Comparison of ENCODE assay signal across 8 cellular contexts in the genomic region with DNA sequence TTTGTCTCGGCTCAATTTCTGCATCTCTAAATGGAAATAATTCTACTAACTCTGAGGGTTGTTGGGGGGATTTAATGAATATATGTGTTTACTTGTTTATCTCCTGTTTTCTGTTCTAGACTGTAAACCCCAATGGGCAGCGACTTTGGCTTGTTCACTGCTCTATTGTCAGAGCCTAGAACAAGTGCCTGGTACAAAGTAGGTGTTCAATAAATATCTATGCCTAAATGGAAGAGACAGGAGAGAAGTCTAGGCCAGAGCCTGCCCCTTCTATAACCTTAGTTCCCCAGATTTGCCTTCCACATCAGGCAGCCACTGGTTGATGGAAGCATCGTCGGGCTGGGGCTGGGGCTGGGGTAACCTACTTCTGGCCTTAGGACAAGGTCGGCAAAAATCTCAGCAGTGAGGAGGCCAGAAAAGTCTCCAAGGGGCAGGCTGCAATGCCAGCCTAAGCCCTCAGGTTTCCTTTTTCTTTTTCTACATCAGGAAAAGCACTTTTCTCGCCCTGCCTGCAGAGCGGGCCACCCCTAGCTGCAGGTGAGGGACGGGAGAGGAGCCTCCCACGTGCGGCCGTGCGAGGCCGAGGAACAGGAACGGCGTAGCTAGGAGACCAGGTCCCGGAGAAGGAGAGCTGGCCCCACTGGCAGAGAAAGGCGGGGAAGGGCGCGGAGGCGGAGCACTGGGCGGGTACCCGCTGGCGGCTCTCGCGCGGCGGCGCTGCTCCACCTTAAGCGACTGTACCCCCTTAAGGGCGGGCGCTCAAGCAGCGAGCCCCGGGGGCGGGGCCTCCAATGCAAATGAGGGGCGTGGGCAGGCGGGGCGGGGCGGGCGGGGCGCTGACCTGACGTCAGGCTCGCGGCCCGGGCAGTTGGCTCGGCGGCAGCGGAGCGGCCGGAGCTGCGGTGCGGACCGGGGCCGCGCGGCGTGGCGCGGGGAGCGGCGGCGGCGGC. TPM values are rescaled to one million over a fixed set of nuclear protein-coding genes. Genes with fewer than 3 reads are reported as not detected.
DNase-seq lines count a peak whose midpoint lies in the region; ATAC-seq, FAIRE-seq and TF ChIP-seq lines count a peak whose summit lies in the region.

A gene (plus strand): TSS at position 867 of the 950 bp plus-strand sequence. CDS start 98 bp downstream, outside the sequence.

- 13% methylated on average over 34 of the region's 62 CpGs; no CpG with 5 or more reads in 1 of the 2 experiments for WGBS in H1 (ENCODE audit: extremely low coverage in 1 of 2, insufficient coverage in 1 of 2, insufficient read length in 1 of 2, insufficient replicate concordance in 2 of 2, low coverage in 1 of 2, low lambda C conversion rate in 2 of 2, missing lambda C conversion rate in 1 of 2), 2 experiments

- peak within 1 kb of the TSS; percentile 91 for H4K8ac ChIP-seq in H1 (ENCODE audit: extremely low read depth, insufficient read depth, low read length)

- POLR2A ChIA-PET in H1 (lab: Charles Lee; ENCODE audit: partially characterized antibody) = interaction anchor here (1.0 to 1.5 kb wide), 3 partner anchors 9 to 56 kb away, joined by 3 to 6 read pairs (median 3); a partner anchor contains a TSS

- peak; percentile 87 for DNase-seq in COLO829 (ENCODE audit: low spot score)
- DNase-seq in HT1080 (ENCODE audit: low read depth) = peak; percentile 82
- DNase-seq in NOMO-1 (lab: John Stamatoyannopoulos, UW; ENCODE audit: unreplicated experiment in 2 of 2) = peak; percentile 79 to 96
- peak; percentile 78 to 79 (median 79) for DNase-seq in activated CD8-positive, alpha-beta memory T cell treated with anti-CD3 and anti-CD28 coated beads for 48 hours (ENCODE audit: low read depth in 2 of 3, low spot score in 2 of 3)
- DNase-seq in H1 (ENCODE audit: low read depth in 1 of 2, low spot score in 2 of 2) = peak; percentile 80 to 91
- DNase-seq in mesenteric fat pad (ENCODE audit: low spot score) = peak; percentile 97
- DNase-seq in stimulated activated CD8-positive, alpha-beta memory T cell treated with anti-CD3 and anti-CD28 coated beads, Interleukin-15, amount 100 ng/mL, for 1 hour (ENCODE audit: low read depth) = peak; percentile 79

- TF ChIP-seq CTCF in H1 (IDR thresholded peaks at IDR 0.05; ENCODE audit: control extremely low read depth in 1 of 3, insufficient read depth in 1 of 3, low read depth in 1 of 3, low read length in 3 of 3) = peak in 1 of 3 experiments; percentile 0; a peak in 1 of 4 replicates

- peaks cover 0 to 9% of the 10 kb centered on the region in 2 experiments for H4K20me1 ChIP-seq in H1 (replicated peaks in 1 of 2; ENCODE audit: control insufficient read depth in 1 of 2, insufficient read depth in 2 of 2, low read length in 2 of 2)

- peak within 1 kb of the TSS; percentile 95 for H3K4ac ChIP-seq in H1 (replicated peaks; ENCODE audit: insufficient read length, low read depth, low read length)

- H2BK15ac ChIP-seq in H1 (ENCODE audit: low read length) = peak within 1 kb of the TSS; percentile 98

- peak within 1 kb of the TSS; percentile 94 for H2BK12ac ChIP-seq in H1 (ENCODE audit: low read depth, low read length)

- FAIRE-seq in H1 (lab: Jason Lieb, UNC) = no peak

- peaks cover 11 to 41% (median 26%) of the 10 kb centered on the region in 4 experiments for H3K4me1 ChIP-seq in H1 (replicated peaks in 1 of 4; ENCODE audit: control insufficient read depth in 3 of 4, insufficient read depth in 4 of 4, low read length in 3 of 4)

- H3K36me3 ChIP-seq in H1 (ENCODE audit: control insufficient read depth in 2 of 4, insufficient read depth in 4 of 4, low read length in 3 of 4) = no peaks in the 10 kb centered on the region

- ATAC-seq in GM21367 (IDR thresholded peaks at IDR 0.05; ENCODE audit: unreplicated experiment) = peak; percentile 71

- peak within 1 kb of the TSS in 3 of 4 experiments; percentile 42 to 55 (median 55); a peak in 5 of 7 replicates for H3K9ac ChIP-seq in H1 (replicated peaks in 1 of 4; ENCODE audit: extremely low read depth in 1 of 4, low read depth in 3 of 4, low read length in 3 of 4)

- peak within 1 kb of the TSS; percentile 45 for H2BK120ac ChIP-seq in H1 (replicated peaks; ENCODE audit: low read depth, low read length)

- peaks cover 11% of the 10 kb centered on the region for H3K23me2 ChIP-seq in H1 (ENCODE audit: low read depth, low read length)

- no peak within 1 kb of the TSS for H3K23ac ChIP-seq in H1 (ENCODE audit: insufficient read length)

- H2AFZ ChIP-seq in H1 (ENCODE audit: low read length) = peak within 1 kb of the TSS; percentile 95

- H4K91ac ChIP-seq in H1 (replicated peaks; ENCODE audit: insufficient read length, low read length) = peak within 1 kb of the TSS; percentile 79

- peak within 1 kb of the TSS; percentile 30; the same call in 1 of the 2 replicates for H2AK5ac ChIP-seq in H1 (ENCODE audit: low read depth, low read length)

- H3K79me2 ChIP-seq in H1 (ENCODE audit: control insufficient read depth in 1 of 2, insufficient read depth in 2 of 2, low read length in 2 of 2) = peaks cover 0 to 11% of the 10 kb centered on the region in 2 experiments; a peak in 1 of 4 replicates

- TF ChIP-seq EP300 in H1 (IDR thresholded peaks at IDR 0.05; ENCODE audit: borderline replicate concordance in 1 of 2, low read depth in 2 of 2, low read length in 2 of 2) = no peak

- peak within 1 kb of the TSS; percentile 34 for H3K56ac ChIP-seq in H1 (replicated peaks; ENCODE audit: insufficient read length, low read depth, low read length)

- no peak within 1 kb of the TSS for H3K14ac ChIP-seq in H1 (ENCODE audit: insufficient read length)

- H3K9me3 ChIP-seq in H1 (ENCODE audit: insufficient read depth in 2 of 2, low read depth in 1 of 2, low read length in 1 of 2) = no peaks in the 10 kb centered on the region

- TF ChIP-seq RAD21 in H1 (IDR thresholded peaks at IDR 0.05 in 1 of 2, conservative IDR thresholded peaks at IDR 0.05 in 1 of 2; ENCODE audit: low read depth in 2 of 2, low read length in 2 of 2) = no peak; a peak in 1 of 4 replicates

- no peak within 1 kb of the TSS for H2BK20ac ChIP-seq in H1 (ENCODE audit: low read length)

- peak within 1 kb of the TSS; percentile 79 to 90 for H3K4me2 ChIP-seq in H1 (ENCODE audit: insufficient read depth in 1 of 2, low read depth in 2 of 2, low read length in 2 of 2)

- peak in 1 of 2 experiments; percentile 70; a peak in 2 of 3 replicates for TF ChIP-seq POLR2A in H1 (IDR thresholded peaks at IDR 0.05; ENCODE audit: control extremely low read depth in 1 of 2, low read depth in 2 of 2, low read length in 2 of 2)

- peaks cover 0 to 8% (median 4%) of the 10 kb centered on the region in 4 experiments; a peak in 2 of 7 replicates for H3K27me3 ChIP-seq in H1 (replicated peaks in 1 of 4; ENCODE audit: control insufficient read depth in 3 of 4, extremely low read depth in 1 of 4, insufficient read depth in 3 of 4, low read length in 3 of 4)

- H3K4me3 ChIP-seq in H1 (ENCODE audit: extremely low read depth in 1 of 4, insufficient read depth in 2 of 4, low read depth in 3 of 4, low read length in 4 of 4) = peak within 1 kb of the TSS; percentile 49 to 68 (median 60)

- peak within 1 kb of the TSS; percentile 69 for H4K5ac ChIP-seq in H1 (ENCODE audit: insufficient read length, low read depth, low read length)

- CTCF ChIA-PET in H1 (lab: Charles Lee; ENCODE audit: partially characterized antibody) = interaction anchor here (0.6 to 6.8 kb wide), 15 partner anchors 9 to 166 kb away, joined by 3 to 64 read pairs (median 4); no protein-coding TSS in a partner anchor

- H2BK5ac ChIP-seq in H1 (ENCODE audit: low read depth, low read length) = peak within 1 kb of the TSS; percentile 85

- H3K18ac ChIP-seq in H1 (ENCODE audit: extremely low read depth, low read length) = peak within 1 kb of the TSS; percentile 89

- no peak within 1 kb of the TSS; the same call in 1 of the 2 replicates for H3K27ac ChIP-seq in H1 (ENCODE audit: low read depth, low read length)

- H3K79me1 ChIP-seq in H1 (ENCODE audit: low read depth, low read length) = no peaks in the 10 kb centered on the region

TF ChIP-seq in H1, 55 proteins besides CTCF, POLR2A, EP300 and RAD21 (continues in another document):
- TF ChIP-seq BCL11A (IDR thresholded peaks at IDR 0.05; ENCODE audit: low read depth in 2 of 2, low read length in 2 of 2) (no peak), POU5F1 (IDR thresholded peaks at IDR 0.05; ENCODE audit: low read depth, low read length) (no peak), SIX5 (IDR thresholded peaks at IDR 0.05; ENCODE audit: low read depth, low read length) (no peak), KDM5A (IDR thresholded peaks at IDR 0.05; ENCODE audit: low read length) (no peak), SAP30 (IDR thresholded peaks at IDR 0.05; ENCODE audit: insufficient read depth, insufficient replicate concordance, low read length) (no peak), EZH2 (IDR thresholded peaks at IDR 0.05; ENCODE audit: low read depth, low read length, severe bottlenecking) (no peak), RFX5 (IDR thresholded peaks at IDR 0.05; ENCODE audit: borderline replicate concordance, low read depth, low read length) (no peak), PHF8 (conservative IDR thresholded peaks at IDR 0.05; ENCODE audit: low read depth, low read length) (no peak; the same call in 1 of the 2 replicates), TAF1 (IDR thresholded peaks at IDR 0.05; ENCODE audit: low read depth, low read length) (peak; percentile 74), TCF12 (IDR thresholded peaks at IDR 0.05; ENCODE audit: low read depth, low read length) (no peak), RXRA (IDR thresholded peaks at IDR 0.05; ENCODE audit: insufficient read depth, low read depth, low read length) (no peak), CBX5 (IDR thresholded peaks at IDR 0.05; ENCODE audit: low read depth, low read length) (no peak)
- TF ChIP-seq, protein P1, sequence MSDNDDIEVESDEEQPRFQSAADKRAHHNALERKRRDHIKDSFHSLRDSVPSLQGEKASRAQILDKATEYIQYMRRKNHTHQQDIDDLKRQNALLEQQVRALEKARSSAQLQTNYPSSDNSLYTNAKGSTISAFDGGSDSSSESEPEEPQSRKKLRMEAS (IDR thresholded peaks at IDR 0.05) = peak; percentile 95

RNA-seq across cellular contexts. Expression of the gene that starts here (rescaled TPM):
- total RNA-seq in HT1080 (2014; rRNA removed; shearing (Covaris generic)) = 2.1 and 2.2 TPM in 2 replicates
- polyA plus RNA-seq in HT1080 (2015; cell fraction: cytosol; rRNA removed) = 2.1 and 2.3 TPM in 2 replicates
- polyA plus RNA-seq in HT1080 (2015; cell fraction: nucleus; rRNA removed) = 1.9 and 3.6 TPM in 2 replicates
- total RNA-seq in H1 (2021; fragmentation: NEBNext Ultra II Directional; extraction: Animal tissue kit (Norgen Biotek cat#: 25700)) = 10.7 and 11.0 TPM in 2 replicates
- 10.3 and 13.0 TPM in 2 replicates for polyA plus RNA-seq in H1 (2011; rRNA removed)
- polyA plus RNA-seq in H1 (2011; cell fraction: cytosol; rRNA removed) = 9.1 TPM
- 14.5 TPM for polyA plus RNA-seq in H1 (2011; cell fraction: nucleus; rRNA removed)
- 7.8 to 10.7 TPM (median 8.8 TPM) in 4 replicates for polyA plus RNA-seq in H1 (2012, experiment 1 of 2)
- polyA plus RNA-seq in H1 (2012, experiment 2 of 2) = 9.7 TPM
- 14.0 TPM for polyA plus RNA-seq in H1 (2013, experiment 1 of 2)
- 14.7 TPM for polyA plus RNA-seq in H1 (2013, experiment 2 of 2)
- polyA minus RNA-seq in H1 (2011; rRNA and poly(A)+ RNA removed) = 19.8 and 22.7 TPM in 2 replicates
- polyA minus RNA-seq in H1 (2011; cell fraction: cytosol; rRNA and poly(A)+ RNA removed) = 13.0 TPM
- 11.9 TPM for polyA minus RNA-seq in H1 (2011; cell fraction: nucleus; rRNA and poly(A)+ RNA removed)
- total RNA-seq in mesenteric fat pad = 3.7 TPM
